Comparison of ENCODE assay signal across 8 cellular contexts in the genomic region with DNA sequence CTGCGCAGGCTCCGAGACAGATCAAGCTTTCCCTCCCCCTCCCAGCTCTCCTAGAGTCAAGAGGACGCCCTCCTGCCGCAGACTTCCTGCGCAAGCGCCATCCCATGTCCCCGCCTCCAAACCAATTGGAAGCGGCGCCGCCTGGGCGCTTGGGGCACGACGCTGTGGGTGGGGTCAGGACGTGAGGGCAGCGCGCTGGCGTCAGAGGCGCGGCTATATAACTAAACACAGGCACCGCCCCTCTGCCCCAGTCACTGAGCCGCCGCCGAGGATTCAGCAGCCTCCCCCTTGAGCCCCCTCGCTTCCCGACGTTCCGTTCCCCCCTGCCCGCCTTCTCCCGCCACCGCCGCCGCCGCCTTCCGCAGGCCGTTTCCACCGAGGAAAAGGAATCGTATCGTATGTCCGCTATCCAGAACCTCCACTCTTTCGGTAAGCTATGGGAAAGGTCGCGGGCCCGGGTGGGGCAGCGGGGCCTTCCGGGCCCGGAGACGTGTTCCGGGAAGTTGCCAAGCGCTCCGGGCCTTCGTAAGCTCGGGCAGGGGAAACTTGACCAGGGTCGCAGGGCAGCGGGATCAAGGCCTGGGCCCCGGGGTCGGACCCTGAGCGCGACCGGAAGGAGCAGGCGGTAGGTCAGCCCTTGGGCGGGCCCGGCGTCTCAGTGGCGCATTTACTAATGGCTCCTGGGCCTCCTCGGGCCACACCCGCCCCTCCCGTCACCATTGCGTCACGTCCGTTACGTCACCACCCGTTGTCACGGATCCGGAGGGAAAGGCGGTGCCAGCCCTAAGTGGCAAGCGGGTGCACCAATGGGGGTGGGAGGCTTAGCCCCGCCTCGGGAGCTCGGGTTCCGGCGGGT. TPM values are rescaled to one million over a fixed set of nuclear protein-coding genes. Genes with fewer than 3 reads are reported as not detected.
DNase-seq lines count a peak whose midpoint lies in the region; TF ChIP-seq lines count a peak whose summit lies in the region.

A gene (plus strand): TSS at position 245 of the 856 bp plus-strand sequence. CDS start 154 bp downstream, at position 399.

- no peak for TF ChIP-seq CTCF in GM20000 (IDR thresholded peaks at IDR 0.05; ENCODE audit: extremely low read depth, missing control alignments)

- DNase-seq in CMK (ENCODE audit: low read depth) (peak; percentile 99), GM20000 (ENCODE audit: low spot score) (peak; percentile 93), HT-29 (ENCODE audit: low spot score) (peak; percentile 99), NOMO-1 (lab: John Stamatoyannopoulos, UW; ENCODE audit: unreplicated experiment in 2 of 2) (peak; percentile 99), lung microvascular endothelial cell (ENCODE audit: low read depth in 2 of 2) (peak; percentile 100)
- DNase-seq in effector CD8-positive, alpha-beta T cell (lab: John Stamatoyannopoulos, UW), result peak; percentile 98
- DNase-seq in stimulated activated CD4-positive, alpha-beta T cell treated with anti-CD3 and anti-CD28 coated beads, TNF-alpha, amount 100 ng/mL, for 48 hours (ENCODE audit: low read depth in 3 of 3), result peak; percentile 100

- POLR2A ChIA-PET in activated CD8-positive, alpha-beta memory T cell treated with anti-CD3 and anti-CD28 coated beads for 36 hours (lab: Charles Lee), result interaction anchor here (0.6 to 5.5 kb wide), 13 partner anchors 9 to 1154 kb away, joined by 3 to 75 read pairs (median 5); a partner anchor contains a TSS

- CTCF ChIA-PET in activated CD8-positive, alpha-beta memory T cell treated with anti-CD3 and anti-CD28 coated beads for 36 hours (lab: Charles Lee), result interaction anchor here (1.1 to 4.4 kb wide), 6 partner anchors 10 to 123 kb away, joined by 4 to 49 read pairs (median 14); a partner anchor contains a TSS

RNA-seq across cellular contexts. Expression of the gene that starts here (rescaled TPM):
- total RNA-seq in HT-29 (2014; rRNA removed; shearing (Covaris generic)), result 81.6 and 91.6 TPM in 2 replicates
- total RNA-seq in activated CD8-positive, alpha-beta memory T cell treated with anti-CD3 and anti-CD28 coated beads for 36 hours, result 1,000 to 10,000 TPM; 1,395 to 1,415 TPM
- 41.2 and 82.5 TPM in 2 replicates for total RNA-seq in lung microvascular endothelial cell

Comparison
In these comparisons a context has a peak if more than half of its experiments do, and no peak if none do; other contexts are left out.
1. Peak in every context shown above with its lines: DNase-seq.
2. RNA of the gene that starts here (total RNA-seq): 1,395 to 1,415 TPM in activated CD8-positive, alpha-beta memory T cell treated with anti-CD3 and anti-CD28 coated beads for 36 hours; 81.6 to 91.6 TPM in HT-29 and 41.2 to 82.5 TPM in lung microvascular endothelial cell; every median in the first group is over 10 times any median in the second.